Comparison of ENCODE assay signal across 11 cellular contexts in the genomic region with DNA sequence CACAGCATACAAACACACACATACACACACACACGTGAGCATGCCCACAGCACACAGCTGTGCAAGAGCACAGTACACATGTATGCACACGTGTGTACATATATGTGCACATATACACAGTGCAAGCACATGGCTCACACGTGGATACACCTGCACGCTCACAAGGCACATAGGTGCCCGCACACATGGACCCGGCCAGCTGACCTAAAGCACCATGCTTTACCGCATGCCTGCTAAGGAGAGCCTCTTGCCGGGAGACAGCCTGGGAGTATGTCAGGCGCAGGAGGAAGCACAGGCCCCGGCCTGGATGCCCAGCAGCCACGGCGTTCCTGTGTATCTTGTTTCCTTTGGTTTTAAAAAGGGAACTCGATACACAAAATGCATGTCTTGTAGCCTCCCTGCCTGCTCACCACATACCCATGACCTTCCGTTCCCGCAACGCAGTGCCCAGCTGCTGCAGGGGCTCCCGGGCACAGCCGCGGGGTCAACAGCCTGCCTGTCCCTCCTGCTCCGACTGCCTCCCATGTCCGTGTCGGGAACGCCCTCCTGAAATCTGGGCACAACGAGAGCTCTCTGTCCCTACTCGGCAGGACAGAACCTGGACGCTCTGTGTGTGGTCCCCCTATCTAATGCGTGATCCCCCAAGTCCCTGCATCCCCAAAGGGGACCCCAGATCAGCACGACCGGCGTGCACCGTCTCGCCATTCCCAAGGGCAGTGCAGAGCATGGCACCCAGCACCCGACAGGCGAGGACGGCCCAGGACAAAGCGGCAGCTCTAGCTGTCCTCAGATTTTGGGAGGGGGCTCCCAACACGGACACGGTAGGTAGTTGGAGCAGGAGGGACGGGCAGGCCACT. TPM values are rescaled to one million over a fixed set of nuclear protein-coding genes. Genes with fewer than 3 reads are reported as not detected.
DNase-seq lines count a peak whose midpoint lies in the region; ATAC-seq, FAIRE-seq and TF ChIP-seq lines count a peak whose summit lies in the region.
"Had no signal": no experiment of that assay in that cellular context is flagged by ENCODE, and none has a peak within 500 bp of the region (broad histone marks: within the 10 kb centered on the region; RNA-seq: fewer than 3 reads in every experiment).

No MANE protein-coding gene starts in this region.

- H3K27ac Mint-ChIP-seq in CD4-positive, alpha-beta T cell = peak overlapping the region; percentile 99
- no peak overlapping the region for H3K27ac Mint-ChIP-seq in natural killer cell treated with Interleukin-12 subunit alpha and Interleukin-12 subunit beta and Interleukin-15 and Interleukin-18, amount 100 ng/mL, for 72 hours

- peak overlapping the region; percentile 37 to 72 for H3K9ac ChIP-seq in duodenal mucosa (ENCODE audit: low read depth in 1 of 2, low read length in 2 of 2)

- no peaks in the 10 kb centered on the region for H3K9me3 ChIP-seq in CD4-positive, alpha-beta T cell (ENCODE audit: control insufficient read depth, low read length)
- H3K9me3 ChIP-seq in duodenal mucosa (ENCODE audit: control insufficient read depth in 1 of 2, low read length in 2 of 2) = no peaks in the 10 kb centered on the region
- H3K9me3 ChIP-seq: thyroid gland had no signal

- no peaks in the 10 kb centered on the region for H3K27me3 ChIP-seq in CD4-positive, alpha-beta T cell (ENCODE audit: control insufficient read depth, insufficient read depth, low read length)
- no peaks in the 10 kb centered on the region for H3K27me3 ChIP-seq in duodenal mucosa (ENCODE audit: control insufficient read depth in 1 of 2, insufficient read depth in 2 of 2, low read length in 2 of 2)
- H3K27me3 ChIP-seq: thyroid gland had no signal

- H3K4me3 Mint-ChIP-seq in CD4-positive, alpha-beta T cell = peak overlapping the region; percentile 84
- H3K4me3 Mint-ChIP-seq in natural killer cell treated with Interleukin-12 subunit alpha and Interleukin-12 subunit beta and Interleukin-15 and Interleukin-18, amount 100 ng/mL, for 72 hours = peak overlapping the region; percentile 42

- peaks cover 66% of the 10 kb centered on the region for H3K4me1 Mint-ChIP-seq in CD4-positive, alpha-beta T cell (ENCODE audit: low read depth)
- H3K4me1 Mint-ChIP-seq in natural killer cell treated with Interleukin-12 subunit alpha and Interleukin-12 subunit beta and Interleukin-15 and Interleukin-18, amount 100 ng/mL, for 72 hours (ENCODE audit: low read depth in 2 of 2) = peaks cover 39 to 40% of the 10 kb centered on the region in 2 donors

- peak overlapping the region; percentile 81 to 86 for H3K4me3 ChIP-seq in duodenal mucosa (ENCODE audit: low read depth in 1 of 2, low read length in 2 of 2)
- H3K4me3 ChIP-seq: PC-9, thyroid gland had no signal

- DNase-seq in CD4-positive, alpha-beta T cell = no peak
- DNase-seq in MV-4-11 (lab: John Stamatoyannopoulos, UW) (peak; percentile 84), RCC 7860 (ENCODE audit: low spot score) (no peak), mesenteric fat pad (ENCODE audit: low spot score) (no peak), SHP77 (lab: John Stamatoyannopoulos, UW) (no peak)
- no peak for DNase-seq in natural killer cell treated with Interleukin-12 subunit alpha and Interleukin-12 subunit beta and Interleukin-15 and Interleukin-18, amount 100 ng/mL, for 72 hours (ENCODE audit: low spot score)
- DNase-seq in stimulated activated CD4-positive, alpha-beta T cell treated with anti-CD3 and anti-CD28 coated beads, Interleukin-4, amount 100 ng/mL, for 24 hours = no peak
- DNase-seq: DND-41, PC-9, thyroid gland had no signal

- intact Hi-C loops in CD4-positive, alpha-beta T cell (cut with DNase I, micrococcal nuclease) = loop anchor here in 1 of 2 experiments (2.0 kb wide), 1 partner anchor 31 kb away; no protein-coding TSS in a partner anchor

- no peaks in the 10 kb centered on the region for H3K36me3 ChIP-seq in duodenal mucosa (ENCODE audit: control insufficient read depth in 1 of 2, insufficient read depth in 2 of 2, low read length in 2 of 2)
- H3K36me3 ChIP-seq: thyroid gland had no signal

- POLR2A ChIA-PET in CD4-positive, alpha-beta T cell (lab: Charles Lee) = no interaction called here

- H3K36me3 Mint-ChIP-seq in CD4-positive, alpha-beta T cell (ENCODE audit: low read depth) = peaks cover 14% of the 10 kb centered on the region
- no peaks in the 10 kb centered on the region for H3K36me3 Mint-ChIP-seq in natural killer cell treated with Interleukin-12 subunit alpha and Interleukin-12 subunit beta and Interleukin-15 and Interleukin-18, amount 100 ng/mL, for 72 hours

- H3K27me3 Mint-ChIP-seq in CD4-positive, alpha-beta T cell = no peaks in the 10 kb centered on the region
- no peaks in the 10 kb centered on the region for H3K27me3 Mint-ChIP-seq in natural killer cell treated with Interleukin-12 subunit alpha and Interleukin-12 subunit beta and Interleukin-15 and Interleukin-18, amount 100 ng/mL, for 72 hours

- H3K4me1 ChIP-seq in duodenal mucosa (ENCODE audit: control insufficient read depth in 1 of 2, insufficient read depth in 2 of 2, low read length in 2 of 2) = peaks cover 71 to 75% of the 10 kb centered on the region in 2 donors

- peak overlapping the region; percentile 81 for H3K27ac ChIP-seq in CD4-positive, alpha-beta T cell (ENCODE audit: low read depth, low read length)
- peak overlapping the region; percentile 83 for H3K27ac ChIP-seq in duodenal mucosa (ENCODE audit: low read depth, low read length)
- H3K27ac ChIP-seq: PC-9 had no signal

- CTCF ChIA-PET in CD4-positive, alpha-beta T cell (lab: Charles Lee) = interaction anchor here (1.0 kb wide), 1 partner anchor 32 kb away, joined by 3 read pairs; no protein-coding TSS in a partner anchor

- FAIRE-seq in RCC 7860 (lab: Jason Lieb, UNC) = no peak

- TF ChIP-seq CTCF in CD4-positive, alpha-beta T cell (IDR thresholded peaks at IDR 0.05) = no peak

- no peaks in the 10 kb centered on the region for H3K9me3 Mint-ChIP-seq in CD4-positive, alpha-beta T cell
- H3K9me3 Mint-ChIP-seq in natural killer cell treated with Interleukin-12 subunit alpha and Interleukin-12 subunit beta and Interleukin-15 and Interleukin-18, amount 100 ng/mL, for 72 hours = no peaks in the 10 kb centered on the region

- ATAC-seq in CD4-positive, alpha-beta T cell (ENCODE audit: poor library complexity) = no peak
- ATAC-seq in natural killer cell treated with Interleukin-12 subunit alpha and Interleukin-12 subunit beta and Interleukin-15 and Interleukin-18, amount 100 ng/mL, for 72 hours = no peak

RNA-seq across cellular contexts. Expression of a gene that starts 3.6 kb away (rescaled TPM):
- 10 to 100 TPM; 47.9 to 51.7 TPM for total RNA-seq in CD4-positive, alpha-beta T cell
- 10 to 100 TPM; 13.5 to 21.9 TPM for total RNA-seq in natural killer cell treated with Interleukin-12 subunit alpha and Interleukin-12 subunit beta and Interleukin-15 and Interleukin-18, amount 100 ng/mL, for 72 hours
- total RNA-seq in mesenteric fat pad = 39.4 TPM
